In genomic region chr2:184860744-184861143, GRCh38 we compare ENCODE assay signal across 33 cellular contexts.
"Had no signal": no experiment of that assay in that cellular context is flagged by ENCODE, and none has a peak within 500 bp of the region (broad histone marks: within the 10 kb centered on the region; RNA-seq: fewer than 3 reads in every experiment).

No MANE protein-coding gene starts in this region.

- H3K36me3 ChIP-seq: cardiac muscle cell had no signal

- H3K27ac Mint-ChIP-seq: activated B cell treated with CpG ODN at 0.5 μM for 24 hours; activated CD4-positive, alpha-beta memory T cell treated with anti-CD3 and anti-CD28 coated beads for 36 hours; activated CD4-positive, alpha-beta T cell treated with anti-CD3 and anti-CD28 coated beads, Interleukin-2, amount 10 ng/mL, durations not matched to agents 24 days and 14 days; activated CD8-positive, alpha-beta memory T cell treated with anti-CD3 and anti-CD28 coated beads, Interleukin-2, amount 10 ng/mL, durations not matched to agents 7 days and 5 days; activated CD8-positive, alpha-beta T cell treated with anti-CD3 and anti-CD28 coated beads for 36 hours; activated naive CD4-positive, alpha-beta T cell treated with anti-CD3 and anti-CD28 coated beads, Interleukin-2, amount 10 ng/mL, durations not matched to agents 7 days and 5 days; activated naive CD4-positive, alpha-beta T cell treated with anti-CD3 and anti-CD28 coated beads, Interleukin-2, amount 50 U/mL, for 24 hours; activated naive CD8-positive, alpha-beta T cell; activated naive CD8-positive, alpha-beta T cell treated with anti-CD3 and anti-CD28 coated beads, Interleukin-2, amount 10 ng/mL, durations not matched to agents 7 days and 5 days; activated naive CD8-positive, alpha-beta T cell treated with anti-CD3 and anti-CD28 coated beads, Interleukin-2, amount 50 U/mL, for 24 hours; activated T-cell treated with anti-CD3 and anti-CD28 coated beads, Interleukin-2, amount 50 U/mL, for 24 hours; activated T-helper 2 cell treated with anti-CD3 and anti-CD28 coated beads, Interferon-gamma antibody, Interleukin-2, Interleukin-4, amounts not matched to agents 10 μg/mL and 5 μg/mL and 100 μg/mL, durations not matched to agents 14 hours and 24 hours and 36 hours; brain; T-helper 1 cell treated with Interleukin-12 subunit alpha and Interleukin-12 subunit beta and Interleukin-4 antibody, amounts not matched to agents 30 μg/mL and 1 μg/mL, for 36 hours; T-helper 2 cell treated with Interferon-gamma antibody and Interleukin-4, amounts not matched to agents 5 μg/mL and 100 μg/mL, for 36 hours had no signal

- H3K27me3 Mint-ChIP-seq: activated B cell treated with CpG ODN at 0.5 μM for 24 hours; activated CD4-positive, alpha-beta memory T cell treated with anti-CD3 and anti-CD28 coated beads for 36 hours; activated CD4-positive, alpha-beta T cell treated with anti-CD3 and anti-CD28 coated beads, Interleukin-2, amount 10 ng/mL, durations not matched to agents 24 days and 14 days; activated CD8-positive, alpha-beta memory T cell treated with anti-CD3 and anti-CD28 coated beads, Interleukin-2, amount 10 ng/mL, durations not matched to agents 7 days and 5 days; activated CD8-positive, alpha-beta T cell treated with anti-CD3 and anti-CD28 coated beads for 36 hours; activated naive CD4-positive, alpha-beta T cell treated with anti-CD3 and anti-CD28 coated beads, Interleukin-2, amount 10 ng/mL, durations not matched to agents 7 days and 5 days; activated naive CD4-positive, alpha-beta T cell treated with anti-CD3 and anti-CD28 coated beads, Interleukin-2, amount 50 U/mL, for 24 hours; activated naive CD8-positive, alpha-beta T cell; activated naive CD8-positive, alpha-beta T cell treated with anti-CD3 and anti-CD28 coated beads, Interleukin-2, amount 10 ng/mL, durations not matched to agents 7 days and 5 days; activated naive CD8-positive, alpha-beta T cell treated with anti-CD3 and anti-CD28 coated beads, Interleukin-2, amount 50 U/mL, for 24 hours; activated T-cell treated with anti-CD3 and anti-CD28 coated beads, Interleukin-2, amount 50 U/mL, for 24 hours; brain had no signal

- H3K4me3 ChIP-seq: cardiac muscle cell had no signal

- H3K27ac ChIP-seq: cardiac muscle cell, VCaP had no signal

- DNase-seq: activated B cell treated with CpG ODN at 0.5 μM for 24 hours; activated CD4-positive, alpha-beta memory T cell treated with anti-CD3 and anti-CD28 coated beads for 36 hours; activated CD4-positive, alpha-beta T cell treated with anti-CD3 and anti-CD28 coated beads for 4 hours; activated CD4-positive, alpha-beta T cell treated with anti-CD3 and anti-CD28 coated beads, Interleukin-2, amount 10 ng/mL, durations not matched to agents 24 days and 14 days; activated CD4-positive, alpha-beta T cell treated with anti-CD3 and anti-CD28 coated beads, Interleukin-2, amount 50 U/mL, for 1 hour; activated CD4-positive, alpha-beta T cell treated with anti-CD3 and anti-CD28 coated beads, Interleukin-2, amount 50 U/mL, for 4 hours; activated CD4-positive, CD25-positive, alpha-beta regulatory T cell treated with anti-CD3 and anti-CD28 coated beads, Interleukin-2, amount 50 U/mL, for 72 hours; activated CD8-positive, alpha-beta memory T cell treated with anti-CD3 and anti-CD28 coated beads, Interleukin-2, amount 10 ng/mL, durations not matched to agents 7 days and 5 days; activated CD8-positive, alpha-beta memory T cell treated with anti-CD3 and anti-CD28 coated beads, Interleukin-2, amount 50 U/mL, for 48 hours; activated CD8-positive, alpha-beta T cell treated with anti-CD3 and anti-CD28 coated beads for 36 hours; activated effector memory CD4-positive, alpha-beta T cell treated with Interleukin-2 at 50 U/mL for 16 hours; activated gamma-delta T cell; activated naive CD4-positive, alpha-beta T cell treated with anti-CD3 and anti-CD28 coated beads, Interleukin-2, amount 10 ng/mL, durations not matched to agents 7 days and 5 days; activated naive CD4-positive, alpha-beta T cell treated with Interleukin-2 at 50 U/mL for 16 hours; activated naive CD8-positive, alpha-beta T cell treated with anti-CD3 and anti-CD28 coated beads, Interleukin-2, amount 10 ng/mL, durations not matched to agents 7 days and 5 days; activated naive CD8-positive, alpha-beta T cell treated with anti-CD3 and anti-CD28 coated beads, Interleukin-2, amount 50 U/mL, for 24 hours; activated T-cell treated with anti-CD3 and anti-CD28 coated beads, Interleukin-2, amount 50 U/mL, for 24 hours; activated T-cell treated with anti-CD3 and anti-CD28 coated beads, Interleukin-2, amount 50 U/mL, for 48 hours; amygdala; anterior cingulate cortex; central memory CD4-positive, alpha-beta T cell; SW 1271; T-helper 1 cell; T-helper 2 cell; T-helper 9 cell had no signal

- H3K4me3 Mint-ChIP-seq: activated B cell treated with CpG ODN at 0.5 μM for 24 hours; activated CD4-positive, alpha-beta memory T cell treated with anti-CD3 and anti-CD28 coated beads for 36 hours; activated CD4-positive, alpha-beta T cell treated with anti-CD3 and anti-CD28 coated beads, Interleukin-2, amount 10 ng/mL, durations not matched to agents 24 days and 14 days; activated CD8-positive, alpha-beta memory T cell treated with anti-CD3 and anti-CD28 coated beads, Interleukin-2, amount 10 ng/mL, durations not matched to agents 7 days and 5 days; activated CD8-positive, alpha-beta T cell treated with anti-CD3 and anti-CD28 coated beads for 36 hours; activated naive CD4-positive, alpha-beta T cell treated with anti-CD3 and anti-CD28 coated beads, Interleukin-2, amount 10 ng/mL, durations not matched to agents 7 days and 5 days; activated naive CD4-positive, alpha-beta T cell treated with anti-CD3 and anti-CD28 coated beads, Interleukin-2, amount 50 U/mL, for 24 hours; activated naive CD8-positive, alpha-beta T cell; activated naive CD8-positive, alpha-beta T cell treated with anti-CD3 and anti-CD28 coated beads, Interleukin-2, amount 10 ng/mL, durations not matched to agents 7 days and 5 days; activated naive CD8-positive, alpha-beta T cell treated with anti-CD3 and anti-CD28 coated beads, Interleukin-2, amount 50 U/mL, for 24 hours; activated T-cell treated with anti-CD3 and anti-CD28 coated beads, Interleukin-2, amount 50 U/mL, for 24 hours; brain; T-helper 1 cell treated with Interleukin-12 subunit alpha and Interleukin-12 subunit beta and Interleukin-4 antibody, amounts not matched to agents 30 μg/mL and 1 μg/mL, for 36 hours; T-helper 2 cell treated with Interferon-gamma antibody and Interleukin-4, amounts not matched to agents 5 μg/mL and 100 μg/mL, for 36 hours had no signal

- H3K36me3 Mint-ChIP-seq: activated CD4-positive, alpha-beta memory T cell treated with anti-CD3 and anti-CD28 coated beads for 36 hours; activated CD8-positive, alpha-beta memory T cell treated with anti-CD3 and anti-CD28 coated beads, Interleukin-2, amount 10 ng/mL, durations not matched to agents 7 days and 5 days; activated naive CD4-positive, alpha-beta T cell treated with anti-CD3 and anti-CD28 coated beads, Interleukin-2, amount 10 ng/mL, durations not matched to agents 7 days and 5 days; activated naive CD4-positive, alpha-beta T cell treated with anti-CD3 and anti-CD28 coated beads, Interleukin-2, amount 50 U/mL, for 24 hours; activated naive CD8-positive, alpha-beta T cell; activated naive CD8-positive, alpha-beta T cell treated with anti-CD3 and anti-CD28 coated beads, Interleukin-2, amount 10 ng/mL, durations not matched to agents 7 days and 5 days had no signal

- ATAC-seq: activated CD8-positive, alpha-beta memory T cell treated with anti-CD3 and anti-CD28 coated beads, Interleukin-2, amount 10 ng/mL, durations not matched to agents 7 days and 5 days; activated CD8-positive, alpha-beta T cell treated with anti-CD3 and anti-CD28 coated beads for 36 hours; activated naive CD8-positive, alpha-beta T cell treated with anti-CD3 and anti-CD28 coated beads, Interleukin-2, amount 50 U/mL, for 24 hours had no signal

- H3K27me3 ChIP-seq: cardiac muscle cell had no signal

- H3K4me1 Mint-ChIP-seq: activated B cell treated with CpG ODN at 0.5 μM for 24 hours; activated CD4-positive, alpha-beta T cell treated with anti-CD3 and anti-CD28 coated beads, Interleukin-2, amount 10 ng/mL, durations not matched to agents 24 days and 14 days; activated CD8-positive, alpha-beta memory T cell treated with anti-CD3 and anti-CD28 coated beads, Interleukin-2, amount 10 ng/mL, durations not matched to agents 7 days and 5 days; activated naive CD4-positive, alpha-beta T cell treated with anti-CD3 and anti-CD28 coated beads, Interleukin-2, amount 10 ng/mL, durations not matched to agents 7 days and 5 days; activated naive CD4-positive, alpha-beta T cell treated with anti-CD3 and anti-CD28 coated beads, Interleukin-2, amount 50 U/mL, for 24 hours; activated naive CD8-positive, alpha-beta T cell treated with anti-CD3 and anti-CD28 coated beads, Interleukin-2, amount 10 ng/mL, durations not matched to agents 7 days and 5 days; activated naive CD8-positive, alpha-beta T cell treated with anti-CD3 and anti-CD28 coated beads, Interleukin-2, amount 50 U/mL, for 24 hours had no signal
